19 cellular contexts compared by ENCODE assay signal in genomic region chr2:154307007-154307406, GRCh38.
"Had no signal": no experiment of that assay in that cellular context is flagged by ENCODE, and none has a peak within 500 bp of the region (broad histone marks: within the 10 kb centered on the region; RNA-seq: fewer than 3 reads in every experiment).

No MANE protein-coding gene starts in this region.

- H3K9me3 ChIP-seq: gastroesophageal sphincter, psoas muscle, stomach had no signal

- DNase-seq: cerebellar nuclear complex; dermis blood vessel endothelial cell; esophagus squamous epithelium; foreskin fibroblast; glutamatergic neuron; kidney; mammary epithelial cell; occipital lobe; psoas muscle; retina; stimulated activated CD4-positive, alpha-beta T cell treated with anti-CD3 and anti-CD28 coated beads, Interleukin-2, amount 100 ng/mL, for 24 hours; stimulated activated naive CD4-positive, alpha-beta T cell; stomach; substantia nigra had no signal

- H3K27ac ChIP-seq: cardiac muscle cell, esophagus squamous epithelium, gastroesophageal sphincter, psoas muscle, stomach had no signal

- H3K4me3 ChIP-seq: cardiac muscle cell, esophagus squamous epithelium, gastroesophageal sphincter, psoas muscle, stomach had no signal

- H3K36me3 ChIP-seq: cardiac muscle cell, esophagus squamous epithelium, gastroesophageal sphincter, stomach had no signal

- H3K4me1 ChIP-seq: esophagus squamous epithelium, gastroesophageal sphincter, psoas muscle, stomach had no signal

- ATAC-seq: gastroesophageal sphincter; left lobe of liver; natural killer cell treated with Interleukin-12 subunit alpha and Interleukin-12 subunit beta and Interleukin-15 and Interleukin-18, amount 100 ng/mL, for 72 hours; psoas muscle; sciatic nerve had no signal

- H3K27me3 ChIP-seq: cardiac muscle cell, esophagus squamous epithelium, gastroesophageal sphincter, stomach had no signal
